In genomic region chr10:131750973-131751826, GRCh38 we compare ENCODE assay signal across 23 cellular contexts.
A peak's percentile ranks its signal among the peaks of the same experiment; 100 is the strongest.
DNase-seq lines count a peak whose midpoint lies in the region; ATAC-seq, FAIRE-seq and TF ChIP-seq lines count a peak whose summit lies in the region.
"Had no signal": no experiment of that assay in that cellular context is flagged by ENCODE, and none has a peak within 500 bp of the region (broad histone marks: within the 10 kb centered on the region; RNA-seq: fewer than 3 reads in every experiment).

No MANE protein-coding gene starts in this region.

- no peak for ATAC-seq in GM21576 (IDR thresholded peaks at IDR 0.05; ENCODE audit: unreplicated experiment)
- no peak for ATAC-seq in HG03469 (IDR thresholded peaks at IDR 0.05; ENCODE audit: unreplicated experiment)

- 75% methylated on average over 17 of the region's 17 CpGs for WGBS in HUES64

- no peak overlapping the region for H3K4me3 ChIP-seq in BLaER1
- H3K4me3 ChIP-seq in HUES64 (ENCODE audit: low read length), result no peak overlapping the region
- H3K4me3 ChIP-seq in epithelial cell of esophagus (ENCODE audit: low read length), result no peak overlapping the region
- H3K4me3 ChIP-seq in effector memory CD4-positive, alpha-beta T cell (ENCODE audit: insufficient read depth, low read depth, low read length, poor library complexity, severe bottlenecking), result no peak overlapping the region
- H3K4me3 ChIP-seq: adrenal gland, skin epidermis, tibial nerve had no signal

- H3K9ac ChIP-seq in BLaER1 (peak overlapping the region; percentile 56), HUES64 (ENCODE audit: low read depth, low read length) (no peak overlapping the region)

- H4K20me1 ChIP-seq in BLaER1, result no peaks in the 10 kb centered on the region

- H3K36me3 ChIP-seq in BLaER1, result no peaks in the 10 kb centered on the region
- H3K36me3 ChIP-seq in HUES64 (ENCODE audit: insufficient read depth, low read length), result no peaks in the 10 kb centered on the region
- no peaks in the 10 kb centered on the region for H3K36me3 ChIP-seq in effector memory CD4-positive, alpha-beta T cell (ENCODE audit: control insufficient read depth, insufficient read depth, low read length)
- H3K36me3 ChIP-seq: adrenal gland, brain microvascular endothelial cell, tibial nerve had no signal

- no peak for TF ChIP-seq POLR2A in GM12891 (IDR thresholded peaks at IDR 0.05; ENCODE audit: low read depth, low read length)

- TF ChIP-seq CTCF in epithelial cell of esophagus (IDR thresholded peaks at IDR 0.05; ENCODE audit: insufficient read depth, low read depth, low read length, missing control alignments) (no peak), neural crest cell (conservative IDR thresholded peaks at IDR 0.05) (no peak)

- H3K4me2 ChIP-seq in BLaER1, result peak overlapping the region; percentile 95

- no peaks in the 10 kb centered on the region for H3K9me3 Mint-ChIP-seq in neural crest cell
- H3K9me3 Mint-ChIP-seq: activated CD4-positive, alpha-beta T cell treated with anti-CD3 and anti-CD28 coated beads, Interleukin-2, amount 10 ng/mL, durations not matched to agents 7 days and 5 days; activated naive CD4-positive, alpha-beta T cell treated with anti-CD3 and anti-CD28 coated beads for 36 hours; CD4-positive, alpha-beta memory T cell had no signal

- no peak for FAIRE-seq in GM12891 (lab: Jason Lieb, UNC)

- H3K27me3 ChIP-seq in BLaER1 (no peaks in the 10 kb centered on the region), HUES64 (ENCODE audit: insufficient read depth, low read length) (no peaks in the 10 kb centered on the region)
- H3K27me3 ChIP-seq in effector memory CD4-positive, alpha-beta T cell (replicated peaks; ENCODE audit: control insufficient read depth, insufficient read depth, low read length, poor library complexity, severe bottlenecking), result no peaks in the 10 kb centered on the region
- H3K27me3 ChIP-seq: brain microvascular endothelial cell, tibial nerve had no signal

- H3K27ac ChIP-seq in BLaER1, result peak overlapping the region; percentile 70
- H3K27ac ChIP-seq in HUES64 (ENCODE audit: low read depth, low read length), result peak overlapping the region; percentile 63; the same call in 1 of the 2 replicates
- no peak overlapping the region for H3K27ac ChIP-seq in effector memory CD4-positive, alpha-beta T cell (ENCODE audit: insufficient read depth, low read length, poor library complexity, severe bottlenecking)
- H3K27ac ChIP-seq: adrenal gland, brain microvascular endothelial cell, skin epidermis, tibial nerve had no signal

- no peaks in the 10 kb centered on the region for H3K36me3 Mint-ChIP-seq in neural crest cell (ENCODE audit: low read depth)
- H3K36me3 Mint-ChIP-seq: CD4-positive, alpha-beta memory T cell had no signal

- peak overlapping the region; percentile 13 for H3K27ac Mint-ChIP-seq in neural crest cell (ENCODE audit: unreplicated experiment)
- H3K27ac Mint-ChIP-seq: activated CD4-positive, alpha-beta T cell treated with anti-CD3 and anti-CD28 coated beads, Interleukin-2, amount 10 ng/mL, durations not matched to agents 7 days and 5 days; activated naive CD4-positive, alpha-beta T cell treated with anti-CD3 and anti-CD28 coated beads for 36 hours had no signal

- peak; percentile 7 for DNase-seq in epithelial cell of esophagus (ENCODE audit: low read depth)
- peak; percentile 43 for DNase-seq in neural crest cell (ENCODE audit: low read depth, low spot score)
- no peak for DNase-seq in effector memory CD4-positive, alpha-beta T cell
- DNase-seq in GM12891 (ENCODE audit: insufficient read length, low spot score), result no peak
- DNase-seq: activated CD4-positive, alpha-beta T cell treated with anti-CD3 and anti-CD28 coated beads, Interleukin-2, amount 10 ng/mL, durations not matched to agents 7 days and 5 days; activated naive CD4-positive, alpha-beta T cell treated with anti-CD3 and anti-CD28 coated beads for 36 hours; activated T-cell treated with anti-CD3 and anti-CD28 coated beads, Interleukin-2, amount 50 U/mL, for 48 hours; adrenal gland; brain microvascular endothelial cell; CD4-positive, alpha-beta memory T cell; foreskin fibroblast; NCI-H1092 treated with DMSO at 0.1 percent for 48 hours; NCI-H187 treated with DMSO at 0.1 percent for 48 hours; NCI-H524 treated with DMSO at 0.1 percent for 48 hours; nucleus accumbens; SHP77; stimulated activated CD4-positive, alpha-beta T cell treated with anti-CD3 and anti-CD28 coated beads, Interleukin-1b, Interleukin-23, amount 100 ng/mL, for 48 hours had no signal

- H3K9me3 ChIP-seq in BLaER1 (no peaks in the 10 kb centered on the region), HUES64 (ENCODE audit: insufficient read depth, low read depth, low read length) (no peaks in the 10 kb centered on the region)
- H3K9me3 ChIP-seq in effector memory CD4-positive, alpha-beta T cell (ENCODE audit: control insufficient read depth, low read length), result no peaks in the 10 kb centered on the region
- H3K9me3 ChIP-seq: adrenal gland, tibial nerve had no signal

- H3K4me1 ChIP-seq in BLaER1 (peaks cover 78% of the 10 kb centered on the region), HUES64 (ENCODE audit: insufficient read depth, low read length) (peaks cover 16% of the 10 kb centered on the region)
- no peaks in the 10 kb centered on the region for H3K4me1 ChIP-seq in effector memory CD4-positive, alpha-beta T cell (ENCODE audit: control insufficient read depth, insufficient read depth, low read length, poor library complexity, severe bottlenecking)
- H3K4me1 ChIP-seq: adrenal gland, tibial nerve had no signal

- H3K4me1 Mint-ChIP-seq in neural crest cell, result peaks cover 63% of the 10 kb centered on the region
- H3K4me1 Mint-ChIP-seq: activated CD4-positive, alpha-beta T cell treated with anti-CD3 and anti-CD28 coated beads, Interleukin-2, amount 10 ng/mL, durations not matched to agents 7 days and 5 days; CD4-positive, alpha-beta memory T cell had no signal

- H3K4me3 Mint-ChIP-seq in neural crest cell, result peak overlapping the region; percentile 58
- H3K4me3 Mint-ChIP-seq: activated CD4-positive, alpha-beta T cell treated with anti-CD3 and anti-CD28 coated beads, Interleukin-2, amount 10 ng/mL, durations not matched to agents 7 days and 5 days; activated naive CD4-positive, alpha-beta T cell treated with anti-CD3 and anti-CD28 coated beads for 36 hours; CD4-positive, alpha-beta memory T cell had no signal

- peaks cover 15% of the 10 kb centered on the region for H3K27me3 Mint-ChIP-seq in neural crest cell (ENCODE audit: low read depth)
- H3K27me3 Mint-ChIP-seq: activated CD4-positive, alpha-beta T cell treated with anti-CD3 and anti-CD28 coated beads, Interleukin-2, amount 10 ng/mL, durations not matched to agents 7 days and 5 days had no signal

TF ChIP-seq in GM12891, 5 proteins besides CTCF, POLR2A, EP300 and RAD21:
- TF ChIP-seq SPI1 (IDR thresholded peaks at IDR 0.05; ENCODE audit: low read depth, low read length), result no peak
- no peak for TF ChIP-seq POU2F2 (IDR thresholded peaks at IDR 0.05; ENCODE audit: low read depth, low read length)
- TF ChIP-seq POLR2AphosphoS5 (IDR thresholded peaks at IDR 0.05; ENCODE audit: low read depth, low read length), result no peak
- TF ChIP-seq TAF1 (IDR thresholded peaks at IDR 0.05; ENCODE audit: low read depth, low read length), result no peak
TF ChIP-seq in GM12891: peak in this region for 0.

Comparison
In these comparisons a context has a peak if more than half of its experiments do, and no peak if none do; other contexts are left out.
1. DNase-seq: peak in epithelial cell of esophagus (single experiment) and neural crest cell (single experiment); none in effector memory CD4-positive, alpha-beta T cell (0 of 3) and GM12891 (single experiment).